ENCODE assay signal across 9 cellular contexts in the genomic region with DNA sequence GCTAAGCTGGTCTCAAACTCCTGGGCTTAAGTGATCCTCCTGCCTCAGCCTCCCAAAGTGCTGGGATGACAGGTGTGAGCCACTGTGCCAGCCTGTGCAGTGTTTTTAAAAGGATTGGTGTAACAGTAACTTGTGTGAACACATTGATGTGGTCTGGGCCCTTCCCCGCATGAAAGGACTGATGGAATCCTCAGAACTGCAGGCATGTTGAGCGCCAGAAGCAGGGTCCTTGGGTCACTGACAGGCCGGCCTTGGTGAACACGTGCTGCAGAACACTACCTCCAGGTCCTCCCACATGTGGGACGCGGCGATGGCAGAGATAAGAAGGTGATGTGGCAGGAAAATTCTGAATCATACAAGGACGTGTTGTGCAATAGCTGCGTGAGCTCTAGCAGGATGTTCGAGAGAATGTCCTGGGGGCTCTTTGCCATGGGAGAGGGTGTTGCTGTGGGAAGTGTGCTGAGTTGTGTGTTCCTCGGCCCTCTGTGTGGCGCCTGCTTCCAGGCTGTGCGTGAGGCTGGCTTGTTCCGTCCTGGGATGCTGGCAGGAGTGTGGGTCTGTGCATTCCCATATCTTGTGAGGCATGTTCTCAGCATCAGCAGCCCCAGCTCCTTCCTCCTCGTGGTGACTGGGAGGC.
DNase-seq lines count a peak whose midpoint lies in the region; TF ChIP-seq lines count a peak whose summit lies in the region.
"Had no signal": no experiment of that assay in that cellular context is flagged by ENCODE, and none has a peak within 500 bp of the region (broad histone marks: within the 10 kb centered on the region; RNA-seq: fewer than 3 reads in every experiment).

No MANE protein-coding gene starts in this region.

- peaks cover 11% of the 10 kb centered on the region for H3K4me1 Mint-ChIP-seq in endothelial cell (ENCODE audit: unreplicated experiment)
- H3K4me1 Mint-ChIP-seq: neural crest cell had no signal

- no peak overlapping the region for H2AFZ ChIP-seq in osteoblast (ENCODE audit: low read length)

- H3K4me1 ChIP-seq in osteoblast (ENCODE audit: insufficient read depth, low read length) (peaks cover 9% of the 10 kb centered on the region), HAP-1 (no peaks in the 10 kb centered on the region)

- CTCF ChIA-PET in RWPE1 (lab: Yijun Ruan, JAX) = no interaction called here

- no peaks in the 10 kb centered on the region for H3K9me3 Mint-ChIP-seq in endothelial cell (ENCODE audit: unreplicated experiment)
- H3K9me3 Mint-ChIP-seq: neural crest cell had no signal

- H3K27me3 ChIP-seq in osteoblast (ENCODE audit: insufficient read depth, low read length) (no peaks in the 10 kb centered on the region), HAP-1 (ENCODE audit: low read depth) (no peaks in the 10 kb centered on the region)

- H3K36me3 Mint-ChIP-seq in endothelial cell (ENCODE audit: low read depth, unreplicated experiment) = peaks cover 23% of the 10 kb centered on the region

- POLR2A ChIA-PET in RWPE1 (lab: Yijun Ruan, JAX; ENCODE audit: low non-redundant PET) = no interaction called here

- H4K20me1 ChIP-seq in osteoblast (ENCODE audit: insufficient read depth, low read length) = no peaks in the 10 kb centered on the region

- no peak overlapping the region for H3K4me3 Mint-ChIP-seq in endothelial cell (ENCODE audit: unreplicated experiment)
- H3K4me3 Mint-ChIP-seq: neural crest cell had no signal

- H3K36me3 ChIP-seq in osteoblast (ENCODE audit: insufficient read depth, low read length) = peaks cover 6% of the 10 kb centered on the region
- no peaks in the 10 kb centered on the region for H3K36me3 ChIP-seq in HAP-1 (replicated peaks)

- in situ Hi-C loops in HAP-1 (cut with MboI; ENCODE audit: low sequenced_read_pairs) = no loop called here

- no peaks in the 10 kb centered on the region for H3K9me3 ChIP-seq in osteoblast (ENCODE audit: low read depth, low read length)
- H3K9me3 ChIP-seq in HAP-1 = no peaks in the 10 kb centered on the region

- H3K4me3 ChIP-seq in osteoblast (ENCODE audit: insufficient read depth, low read length) = no peak overlapping the region
- no peak overlapping the region for H3K4me3 ChIP-seq in HAP-1

- DNase-seq in EL (peak; percentile 98), RWPE1 (ENCODE audit: low spot score) (peak; percentile 72), endothelial cell (ENCODE audit: low spot score) (no peak), osteoblast (ENCODE audit: insufficient read length, low spot score, missing footprints) (peak; percentile 98), HAP-1 (ENCODE audit: low spot score in 2 of 2) (no peak), 8988T (no peak), GM19240 (ENCODE audit: insufficient read length, low spot score) (no peak), NK-92 (lab: John Stamatoyannopoulos, UW; ENCODE audit: unreplicated experiment) (no peak)

- H3K27me3 Mint-ChIP-seq in endothelial cell (ENCODE audit: unreplicated experiment) = peaks cover 6% of the 10 kb centered on the region

- H3K4me2 ChIP-seq in osteoblast (ENCODE audit: insufficient read depth, low read length) = no peak overlapping the region

- peaks cover 26% of the 10 kb centered on the region for H3K79me2 ChIP-seq in osteoblast (ENCODE audit: insufficient read depth, low read length)

- H3K27ac Mint-ChIP-seq in endothelial cell (ENCODE audit: unreplicated experiment) = peak overlapping the region; percentile 64

- TF ChIP-seq CTCF in RWPE1 (conservative IDR thresholded peaks at IDR 0.05; ENCODE audit: low read depth) = no peak
- no peak for TF ChIP-seq CTCF in endothelial cell (IDR thresholded peaks at IDR 0.05; ENCODE audit: unreplicated experiment)
- no peak for TF ChIP-seq CTCF in osteoblast (IDR thresholded peaks at IDR 0.05; ENCODE audit: extremely low read depth, low read depth, low read length)

- H3K27ac ChIP-seq in RWPE1 (peak overlapping the region; percentile 63), osteoblast (ENCODE audit: low read depth, low read length) (peak overlapping the region; percentile 36)

Comparison
In these comparisons a context has a peak if more than half of its experiments do, and no peak if none do; other contexts are left out.
1. DNase-seq: peak in EL (single experiment), RWPE1 (single experiment) and osteoblast (single experiment); none in endothelial cell (single experiment), HAP-1 (0 of 2), 8988T (single experiment), GM19240 (single experiment) and NK-92 (single experiment).